ENCODE assay signal across 15 cellular contexts in the genomic region with DNA sequence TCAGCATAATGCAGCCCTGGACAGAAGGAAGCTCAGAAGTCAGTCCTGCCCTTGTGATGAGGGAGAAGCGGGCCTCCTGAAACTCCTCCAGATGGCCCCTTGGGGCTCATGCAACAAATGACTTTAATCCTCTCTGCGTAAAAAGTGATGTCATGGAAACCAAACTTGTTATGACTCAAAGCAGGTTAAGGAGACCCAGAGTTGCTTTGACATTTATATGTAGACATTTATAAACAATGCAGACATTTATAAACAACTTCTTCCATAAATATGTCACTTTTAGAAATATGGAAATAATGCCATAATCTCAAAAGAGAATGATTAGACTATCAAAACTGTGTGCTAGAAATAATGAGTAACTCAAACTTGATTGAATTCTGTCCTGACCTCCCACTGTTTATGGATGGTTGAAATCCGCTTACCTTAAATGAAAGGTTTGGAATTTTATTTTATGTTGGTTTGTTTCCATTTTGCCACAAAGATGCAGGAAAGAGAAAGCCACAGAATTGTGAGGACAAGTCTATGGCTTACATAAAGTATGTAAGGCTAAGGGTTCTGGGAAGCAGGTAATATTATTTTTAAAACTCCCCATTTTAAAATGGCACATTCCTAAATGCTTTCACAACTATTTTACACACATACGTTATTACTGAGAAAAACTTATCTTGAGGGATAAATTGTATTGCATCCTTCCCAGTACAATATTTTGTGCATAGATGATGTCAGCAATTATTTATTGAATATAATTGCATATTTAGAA.
DNase-seq lines count a peak whose midpoint lies in the region; ATAC-seq and TF ChIP-seq lines count a peak whose summit lies in the region.
"Had no signal": no experiment of that assay in that cellular context is flagged by ENCODE, and none has a peak within 500 bp of the region (broad histone marks: within the 10 kb centered on the region; RNA-seq: fewer than 3 reads in every experiment).

No MANE protein-coding gene starts in this region.

- POLR2A ChIA-PET in HEK293T (lab: Yijun Ruan, JAX) = no interaction called here
- POLR2A ChIA-PET in activated CD8-positive, alpha-beta T cell treated with anti-CD3 and anti-CD28 coated beads for 36 hours (lab: Charles Lee) = no interaction called here

- H3K9me3 Mint-ChIP-seq in activated CD8-positive, alpha-beta T cell treated with anti-CD3 and anti-CD28 coated beads for 36 hours = peaks cover 2% of the 10 kb centered on the region
- H3K9me3 Mint-ChIP-seq: T-cell had no signal

- DNase-seq in HEK293T (ENCODE audit: extremely low spot score) (peak; percentile 21), NCI-H460 (ENCODE audit: extremely low read depth, low read depth) (peak; percentile 30), fibroblast of gingiva (ENCODE audit: low read depth) (peak; percentile 57), skeletal muscle cell (ENCODE audit: low read depth) (peak; percentile 67)
- DNase-seq in activated naive CD4-positive, alpha-beta T cell (lab: John Stamatoyannopoulos, UW) = no peak
- no peak for DNase-seq in activated CD8-positive, alpha-beta T cell treated with anti-CD3 and anti-CD28 coated beads for 36 hours
- DNase-seq: activated CD4-positive, alpha-beta T cell treated with anti-CD3 and anti-CD28 coated beads for 4 hours; C1 segment of cervical spinal cord; NCI-H187 treated with DMSO at 0.1 percent for 48 hours; PC-3; stimulated activated CD4-positive, alpha-beta T cell treated with anti-CD3 and anti-CD28 coated beads, Interleukin-4, amount 100 ng/mL, for 24 hours; stimulated activated naive CD4-positive, alpha-beta T cell treated with Interleukin-2 at 50 U/mL for 16 hours; T-cell had no signal

- no peaks in the 10 kb centered on the region for H3K36me3 Mint-ChIP-seq in activated CD8-positive, alpha-beta T cell treated with anti-CD3 and anti-CD28 coated beads for 36 hours (ENCODE audit: low read depth)

- no peak overlapping the region for H3K4me3 ChIP-seq in skeletal muscle cell (ENCODE audit: low read depth, low read length)
- H3K4me3 ChIP-seq: cardiac muscle cell had no signal

- H3K27me3 Mint-ChIP-seq in activated CD8-positive, alpha-beta T cell treated with anti-CD3 and anti-CD28 coated beads for 36 hours = peaks cover 4% of the 10 kb centered on the region

- intact Hi-C loops in activated CD8-positive, alpha-beta T cell treated with anti-CD3 and anti-CD28 coated beads for 36 hours (cut with micrococcal nuclease) = no loop called here

- no peak for TF ChIP-seq CTCF in activated CD8-positive, alpha-beta T cell treated with anti-CD3 and anti-CD28 coated beads for 36 hours (IDR thresholded peaks at IDR 0.05)

- no peak for ATAC-seq in activated CD8-positive, alpha-beta T cell treated with anti-CD3 and anti-CD28 coated beads for 36 hours
- ATAC-seq in HG03175 (IDR thresholded peaks at IDR 0.05; ENCODE audit: unreplicated experiment) = no peak
- ATAC-seq: PC-3, T-cell had no signal

- no peak overlapping the region for H3K27ac Mint-ChIP-seq in activated CD8-positive, alpha-beta T cell treated with anti-CD3 and anti-CD28 coated beads for 36 hours
- H3K27ac Mint-ChIP-seq: T-cell had no signal

- peaks cover 8% of the 10 kb centered on the region for H3K4me1 Mint-ChIP-seq in activated CD8-positive, alpha-beta T cell treated with anti-CD3 and anti-CD28 coated beads for 36 hours (ENCODE audit: low read depth)

- no peak overlapping the region for H3K4me3 Mint-ChIP-seq in activated CD8-positive, alpha-beta T cell treated with anti-CD3 and anti-CD28 coated beads for 36 hours
- H3K4me3 Mint-ChIP-seq: T-cell had no signal

- CTCF ChIA-PET in HEK293T (lab: Yijun Ruan, JAX) = no interaction called here
- CTCF ChIA-PET in activated CD8-positive, alpha-beta T cell treated with anti-CD3 and anti-CD28 coated beads for 36 hours (lab: Charles Lee) = no interaction called here

TF ChIP-seq in HEK293T, 16 proteins besides CTCF, POLR2A, EP300 and RAD21:
- peak; percentile 74; the same call in 1 of the 2 replicates for TF ChIP-seq CTBP1 (IDR thresholded peaks at IDR 0.05; ENCODE audit: borderline replicate concordance)
- TF ChIP-seq TARDBP (IDR thresholded peaks at IDR 0.05) = no peak
- TF ChIP-seq, protein P1, sequence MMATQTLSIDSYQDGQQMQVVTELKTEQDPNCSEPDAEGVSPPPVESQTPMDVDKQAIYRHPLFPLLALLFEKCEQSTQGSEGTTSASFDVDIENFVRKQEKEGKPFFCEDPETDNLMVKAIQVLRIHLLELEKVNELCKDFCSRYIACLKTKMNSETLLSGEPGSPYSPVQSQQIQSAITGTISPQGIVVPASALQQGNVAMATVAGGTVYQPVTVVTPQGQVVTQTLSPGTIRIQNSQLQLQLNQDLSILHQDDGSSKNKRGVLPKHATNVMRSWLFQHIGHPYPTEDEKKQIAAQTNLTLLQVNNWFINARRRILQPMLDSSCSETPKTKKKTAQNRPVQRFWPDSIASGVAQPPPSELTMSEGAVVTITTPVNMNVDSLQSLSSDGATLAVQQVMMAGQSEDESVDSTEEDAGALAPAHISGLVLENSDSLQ (IDR thresholded peaks at IDR 0.05) = peak; percentile 85

Comparison
In these comparisons a context has a peak if more than half of its experiments do, and no peak if none do; other contexts are left out.
1. DNase-seq: peak in HEK293T (single experiment), NCI-H460 (single experiment), fibroblast of gingiva (single experiment) and skeletal muscle cell (single experiment); none in activated naive CD4-positive, alpha-beta T cell (0 of 4) and activated CD8-positive, alpha-beta T cell treated with anti-CD3 and anti-CD28 coated beads for 36 hours (single experiment).